In genomic region chr13:112748947-112749346, GRCh38 we compare ENCODE assay signal across 16 cellular contexts. TPM values are rescaled to one million over a fixed set of nuclear protein-coding genes. Genes with fewer than 3 reads are reported as not detected.
A peak's percentile ranks its signal among the peaks of the same experiment; 100 is the strongest.
DNase-seq lines count a peak whose midpoint lies in the region; ATAC-seq and TF ChIP-seq lines count a peak whose summit lies in the region.
"Had no signal": no experiment of that assay in that cellular context is flagged by ENCODE, and none has a peak within 500 bp of the region (broad histone marks: within the 10 kb centered on the region; RNA-seq: fewer than 3 reads in every experiment).

No MANE protein-coding gene starts in this region.

- intact Hi-C loops in left lung (cut with DNase I): no loop called here
- intact Hi-C loops in spleen (cut with DNase I; ENCODE audit: low total_unique reads): no loop called here

- H3K4me1 ChIP-seq in left lung (peaks cover 9 to 13% of the 10 kb centered on the region in 2 donors), spleen (peaks cover 0 to 26% (median 10%) of the 10 kb centered on the region in 6 donors), HAP-1 (no peaks in the 10 kb centered on the region)
- H3K4me1 ChIP-seq: breast epithelium had no signal

- H3K4me3 ChIP-seq in MG63: no peak overlapping the region
- H3K4me3 ChIP-seq in fibroblast of mammary gland (ENCODE audit: control insufficient read depth, low read depth, low read length): no peak overlapping the region
- no peak overlapping the region for H3K4me3 ChIP-seq in left lung
- H3K4me3 ChIP-seq in spleen: no peak overlapping the region
- H3K4me3 ChIP-seq in HAP-1: no peak overlapping the region
- H3K4me3 ChIP-seq: breast epithelium had no signal

- DNase-seq in MG63: peak; percentile 72
- DNase-seq in fibroblast of mammary gland (ENCODE audit: low read depth): peak; percentile 41
- no peak for DNase-seq in left lung
- peak; percentile 67 for DNase-seq in spleen
- no peak for DNase-seq in COR-L47 (lab: John Stamatoyannopoulos, UW)
- no peak for DNase-seq in NCI-H146 (lab: John Stamatoyannopoulos, UW)
- DNase-seq in HAP-1 (ENCODE audit: low spot score in 2 of 2): no peak
- DNase-seq: activated CD4-positive, alpha-beta T cell treated with anti-CD3 and anti-CD28 coated beads, Interleukin-2, amount 10 ng/mL, durations not matched to agents 7 days and 5 days; CD4-positive, alpha-beta memory T cell; H7; Kasumi-1; NCI-H1930; stimulated activated CD4-positive, alpha-beta T cell treated with anti-CD3 and anti-CD28 coated beads, Interleukin-4, amount 100 ng/mL, for 1 hour had no signal

- peak overlapping the region in 1 of 2 donors; percentile 3 for H3K27ac ChIP-seq in left lung
- H3K27ac ChIP-seq in spleen: no peak overlapping the region
- H3K27ac ChIP-seq: breast epithelium, RWPE1 had no signal

- no peak for TF ChIP-seq POLR2A in spleen (IDR thresholded peaks at IDR 0.05)

- WGBS in spleen, 5 donors: 84 to 91% (median 90%) methylated on average over 10 to 12 of the region's 12 CpGs

- TF ChIP-seq CTCF in fibroblast of mammary gland (conservative IDR thresholded peaks at IDR 0.05; ENCODE audit: control insufficient read depth, insufficient read depth, low read depth, low read length): no peak
- TF ChIP-seq CTCF in left lung (IDR thresholded peaks at IDR 0.05): no peak
- no peak for TF ChIP-seq CTCF in spleen (IDR thresholded peaks at IDR 0.05 in 8 of 11, conservative IDR thresholded peaks at IDR 0.05 in 3 of 11)

- ATAC-seq in left lung: peak; percentile 30
- no peak for ATAC-seq in HG03097 (IDR thresholded peaks at IDR 0.05; ENCODE audit: low FRiP score, unreplicated experiment)

- in situ Hi-C loops in HAP-1 (cut with MboI; ENCODE audit: low sequenced_read_pairs): no loop called here

- H3K27me3 ChIP-seq in MG63: no peaks in the 10 kb centered on the region
- no peaks in the 10 kb centered on the region for H3K27me3 ChIP-seq in left lung
- no peaks in the 10 kb centered on the region for H3K27me3 ChIP-seq in spleen (replicated peaks in 1 of 7)
- H3K27me3 ChIP-seq in HAP-1 (ENCODE audit: low read depth): no peaks in the 10 kb centered on the region
- H3K27me3 ChIP-seq: breast epithelium had no signal

- no peaks in the 10 kb centered on the region for H3K9me3 ChIP-seq in MG63
- H3K9me3 ChIP-seq in left lung: no peaks in the 10 kb centered on the region
- no peaks in the 10 kb centered on the region for H3K9me3 ChIP-seq in spleen
- H3K9me3 ChIP-seq in HAP-1: no peaks in the 10 kb centered on the region
- H3K9me3 ChIP-seq: breast epithelium had no signal

- H3K36me3 ChIP-seq in MG63: no peaks in the 10 kb centered on the region
- peaks cover 0 to under 1% of the 10 kb centered on the region in 2 donors for H3K36me3 ChIP-seq in left lung
- peaks cover 0 to under 1% (median 0%) of the 10 kb centered on the region in 6 donors for H3K36me3 ChIP-seq in spleen
- no peaks in the 10 kb centered on the region for H3K36me3 ChIP-seq in HAP-1 (replicated peaks)
- H3K36me3 ChIP-seq: breast epithelium had no signal

RNA-seq across cellular contexts. Expression of gene ATP11A, which starts 59.1 kb away (rescaled TPM):
- 2.5 and 2.7 TPM in 2 replicates for total RNA-seq in MG63 (2014; rRNA removed; shearing (Covaris generic); ENCODE audit: low replicate concordance)
- total RNA-seq in left lung (100 to 1,000 TPM; 271 to 457 TPM), spleen (10 to 100 TPM; 57.3 to 91.3 (median 65.0) TPM)
- polyA plus RNA-seq in spleen: 1 to 10 TPM; 2.7 to 5.5 (median 3.0) TPM

Comparison
In these comparisons a context has a peak if more than half of its experiments do, and no peak if none do; other contexts are left out.
1. DNase-seq: peak in MG63 (single experiment), fibroblast of mammary gland (single experiment) and spleen (single experiment); none in left lung (0 of 2), COR-L47 (single experiment), NCI-H146 (single experiment) and HAP-1 (0 of 2).
2. RNA of gene ATP11A, which starts 59.1 kb away (total RNA-seq): 271 to 457 TPM in left lung and 57.3 to 91.3 TPM in spleen; 2.5 to 2.7 TPM in MG63; every median in the first group is over 10 times any median in the second.